23 cellular contexts compared by ENCODE assay signal in the genomic region with DNA sequence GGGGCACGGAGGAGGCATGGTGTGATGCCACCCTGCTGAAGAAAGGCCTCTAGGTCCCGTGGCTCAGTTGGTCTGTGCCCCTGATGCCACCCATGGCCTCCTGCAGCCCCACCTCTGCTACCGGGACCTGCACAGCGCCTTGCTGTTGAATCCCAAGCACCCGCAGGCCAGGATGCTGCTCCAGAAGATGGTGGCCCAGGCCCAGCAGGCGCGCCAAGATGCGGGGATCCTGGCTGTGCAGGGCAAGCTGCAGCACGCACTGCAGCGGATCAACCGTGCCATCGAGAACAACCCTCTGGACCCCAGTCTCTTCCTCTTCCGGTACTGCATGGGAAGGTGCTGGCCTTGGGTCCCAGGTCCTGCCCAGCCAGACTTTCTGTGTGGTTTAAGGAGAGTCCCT. TPM values are rescaled to one million over a fixed set of nuclear protein-coding genes. Genes with fewer than 3 reads are reported as not detected.
A peak's percentile ranks its signal among the peaks of the same experiment; 100 is the strongest.
DNase-seq lines count a peak whose midpoint lies in the region; ATAC-seq, FAIRE-seq and TF ChIP-seq lines count a peak whose summit lies in the region.
"Had no signal": no experiment of that assay in that cellular context is flagged by ENCODE, and none has a peak within 500 bp of the region (broad histone marks: within the 10 kb centered on the region; RNA-seq: fewer than 3 reads in every experiment).

No MANE protein-coding gene starts in this region.

- no peaks in the 10 kb centered on the region for H3K79me1 ChIP-seq in IMR-90 (ENCODE audit: low read depth in 1 of 2, low read length in 2 of 2)

- no peaks in the 10 kb centered on the region for H3K9me3 Mint-ChIP-seq in astrocyte (ENCODE audit: unreplicated experiment)
- H3K9me3 Mint-ChIP-seq: CD8-positive, alpha-beta T cell had no signal

- no peak overlapping the region for H4K8ac ChIP-seq in IMR-90 (ENCODE audit: low read depth in 2 of 2, low read length in 2 of 2)

- BruUV-seq in IMR-90 (replicated peaks; lab: Mats Ljungman, UMichigan) = no TSS peak

- no peak overlapping the region for H3K14ac ChIP-seq in IMR-90 (replicated peaks; ENCODE audit: low read depth, low read length)

- POLR2A ChIA-PET in IMR-90 (lab: Charles Lee; ENCODE audit: unreplicated experiment) = no interaction called here

- H3K4me1 Mint-ChIP-seq in astrocyte (ENCODE audit: low read depth, unreplicated experiment) = no peaks in the 10 kb centered on the region

- H3K9me3 ChIP-seq in IMR-90 (ENCODE audit: control insufficient read depth, insufficient read depth, low read length) = no peaks in the 10 kb centered on the region
- no peaks in the 10 kb centered on the region for H3K9me3 ChIP-seq in astrocyte (ENCODE audit: insufficient read depth, low read depth, low read length)
- no peaks in the 10 kb centered on the region for H3K9me3 ChIP-seq in keratinocyte (ENCODE audit: control insufficient read depth, low read depth, low read length)
- no peaks in the 10 kb centered on the region for H3K9me3 ChIP-seq in thyroid gland
- H3K9me3 ChIP-seq: A549, Caco-2 had no signal

- no peak overlapping the region for H3K4me3 Mint-ChIP-seq in astrocyte (ENCODE audit: unreplicated experiment)
- H3K4me3 Mint-ChIP-seq: CD8-positive, alpha-beta T cell had no signal

- H3K79me2 ChIP-seq in astrocyte (ENCODE audit: insufficient read depth, low read length) (no peaks in the 10 kb centered on the region), keratinocyte (ENCODE audit: control insufficient read depth, insufficient read depth, low read length) (no peaks in the 10 kb centered on the region)

- no peak overlapping the region for H3K27ac Mint-ChIP-seq in astrocyte (ENCODE audit: unreplicated experiment)
- H3K27ac Mint-ChIP-seq: CD8-positive, alpha-beta T cell had no signal

- no peak for FAIRE-seq in astrocyte (lab: Jason Lieb, UNC)
- peak; percentile 36 for FAIRE-seq in keratinocyte (lab: Jason Lieb, UNC)
- FAIRE-seq: A549, G401.6 had no signal

- no peak overlapping the region for H2BK20ac ChIP-seq in IMR-90 (ENCODE audit: low read depth, low read length)

- ATAC-seq in IMR-90 (ENCODE audit: low read depth) = no peak
- ATAC-seq in sciatic nerve = peak; percentile 4
- ATAC-seq: A549; CD8-positive, alpha-beta T cell had no signal

- 0 out of 2 replicates have a peak, but pooled peaks cover 1% of the 10 kb centered on the region for H3K4me1 ChIP-seq in IMR-90 (ENCODE audit: control insufficient read depth, insufficient read depth, low read length)
- peaks cover 21% of the 10 kb centered on the region for H3K4me1 ChIP-seq in astrocyte (ENCODE audit: insufficient read depth, low read length)
- peaks cover 14% of the 10 kb centered on the region for H3K4me1 ChIP-seq in keratinocyte (ENCODE audit: control insufficient read depth, extremely low read depth, insufficient read depth, low read length)
- peaks cover 15 to 19% of the 10 kb centered on the region in 2 donors for H3K4me1 ChIP-seq in thyroid gland
- H3K4me1 ChIP-seq: Caco-2 had no signal

- H3K23ac ChIP-seq in IMR-90 (ENCODE audit: low read depth, low read length) = no peak overlapping the region

- no peak overlapping the region for H3K56ac ChIP-seq in IMR-90 (ENCODE audit: extremely low read depth, insufficient read depth, low read length)

- H2AK5ac ChIP-seq in IMR-90 (ENCODE audit: low read depth, low read length) = no peak overlapping the region

- TF ChIP-seq CTCF in IMR-90 (conservative IDR thresholded peaks at IDR 0.05; ENCODE audit: low read depth, low read length) (no peak), astrocyte (IDR thresholded peaks at IDR 0.05; ENCODE audit: insufficient read depth, low read depth, low read length) (no peak), keratinocyte (optimal IDR thresholded peaks at IDR 0.05 in 1 of 3, IDR thresholded peaks at IDR 0.05 in 1 of 3, conservative IDR thresholded peaks at IDR 0.05 in 1 of 3; ENCODE audit: extremely low read depth in 1 of 3, insufficient read depth in 2 of 3, low read length in 3 of 3) (no peak), thyroid gland (IDR thresholded peaks at IDR 0.05) (no peak)

- peaks cover 4% of the 10 kb centered on the region; the same call in 1 of the 2 replicates for H3K27me3 ChIP-seq in IMR-90 (ENCODE audit: control insufficient read depth, insufficient read depth, low read length)
- H3K27me3 ChIP-seq in astrocyte (ENCODE audit: insufficient read depth, low read length) = no peaks in the 10 kb centered on the region
- H3K27me3 ChIP-seq in keratinocyte (ENCODE audit: control insufficient read depth, extremely low read depth, insufficient read depth, low read length) = no peaks in the 10 kb centered on the region
- H3K27me3 ChIP-seq in thyroid gland = no peaks in the 10 kb centered on the region

- H2BK15ac ChIP-seq in IMR-90 (ENCODE audit: low read depth, low read length) = no peak overlapping the region

- no peak overlapping the region for H4K5ac ChIP-seq in IMR-90 (ENCODE audit: low read depth, low read length)

- no peak overlapping the region for H2BK120ac ChIP-seq in IMR-90 (ENCODE audit: low read depth, low read length)

- peaks cover 9% of the 10 kb centered on the region for H3K27me3 Mint-ChIP-seq in astrocyte (ENCODE audit: low read depth, unreplicated experiment)

- intact Hi-C loops in IMR-90 (cut with micrococcal nuclease) (no loop called here), sciatic nerve (cut with DNase I) (no loop called here), thyroid gland (cut with DNase I) (no loop called here)

- no peak for DNase-seq in IMR-90
- DNase-seq in astrocyte (ENCODE audit: low read depth) = no peak
- no peak for DNase-seq in keratinocyte (ENCODE audit: low read depth, low spot score)
- no peak for DNase-seq in sciatic nerve (ENCODE audit: low spot score)
- no peak for DNase-seq in thyroid gland
- no peak for DNase-seq in RKO (ENCODE audit: low spot score)
- DNase-seq in SW480 (ENCODE audit: low spot score) = no peak
- DNase-seq: AML-193; Caco-2; CD8-positive, alpha-beta T cell; Karpas-422; NCI-H1105; NCI-H1436 treated with DMSO at 0.1 percent for 48 hours; NCI-H1930; NCI-H2107; NCI-H524; SIG-M5 had no signal

- no peak for TF ChIP-seq RAD21 in IMR-90 (IDR thresholded peaks at IDR 0.05; ENCODE audit: low read length)

- H3K4ac ChIP-seq in IMR-90 (ENCODE audit: low read depth, low read length) = no peak overlapping the region

- no peak overlapping the region for H3K18ac ChIP-seq in IMR-90 (ENCODE audit: low read depth, low read length)

- H2AFZ ChIP-seq in IMR-90 (replicated peaks; ENCODE audit: low read length, poor library complexity) = peak overlapping the region; percentile 39
- H2AFZ ChIP-seq in astrocyte (ENCODE audit: low read depth, low read length) = no peak overlapping the region
- no peak overlapping the region for H2AFZ ChIP-seq in keratinocyte (ENCODE audit: control insufficient read depth, low read length)

- H3K4me3 ChIP-seq in IMR-90 (ENCODE audit: insufficient read depth, low read depth, low read length) (no peak overlapping the region), astrocyte (ENCODE audit: insufficient read depth, low read depth, low read length) (no peak overlapping the region), keratinocyte (ENCODE audit: control insufficient read depth in 2 of 3, extremely low read depth in 1 of 3, insufficient read depth in 2 of 3, low read depth in 1 of 3, low read length in 3 of 3) (no peak overlapping the region), thyroid gland (replicated peaks in 1 of 3) (no peak overlapping the region)
- H3K4me3 ChIP-seq: A549, SK-N-MC had no signal

- CTCF ChIA-PET in IMR-90 (lab: Yijun Ruan, JAX) = interaction anchor here (2.6 kb wide), 1 partner anchor 12 kb away, joined by 8 read pairs; the partner anchor contains the start of gene TOR2A

- H3K9ac ChIP-seq in IMR-90 (ENCODE audit: low read depth, low read length) (no peak overlapping the region), astrocyte (ENCODE audit: low read length) (no peak overlapping the region), keratinocyte (ENCODE audit: control insufficient read depth, extremely low read depth, insufficient read depth, low read length) (no peak overlapping the region)

- no peaks in the 10 kb centered on the region for H3K36me3 ChIP-seq in IMR-90 (ENCODE audit: control insufficient read depth, insufficient read depth, low read length)
- H3K36me3 ChIP-seq in astrocyte (ENCODE audit: insufficient read depth, low read length) = no peaks in the 10 kb centered on the region
- H3K36me3 ChIP-seq in keratinocyte (ENCODE audit: control insufficient read depth in 2 of 2, extremely low read depth in 1 of 2, insufficient read depth in 2 of 2, low read length in 2 of 2) = no peaks in the 10 kb centered on the region
- H3K36me3 ChIP-seq in thyroid gland = no peaks in the 10 kb centered on the region

- WGBS in IMR-90 (ENCODE audit: extremely low coverage in 2 of 2, insufficient read length in 1 of 2), 2 experiments = no CpG with 5 or more reads among the region's 13 CpGs
- whole genome bisulfite sequencing in thyroid gland, 2 donors = 89 to 95% methylated on average over 7 to 13 of the region's 13 CpGs

- in situ Hi-C loops in IMR-90 (cut with MboI; ENCODE audit: low sequenced_read_pairs) = no loop called here

- H3K36me3 Mint-ChIP-seq in astrocyte (ENCODE audit: low read depth, unreplicated experiment) = no peaks in the 10 kb centered on the region

- peak overlapping the region; percentile 72 for H2AK9ac ChIP-seq in IMR-90 (replicated peaks; ENCODE audit: low read depth, low read length, poor library complexity)

- H3K9me1 ChIP-seq in IMR-90 (ENCODE audit: insufficient read depth, low read length) (no peaks in the 10 kb centered on the region; the same call in 1 of the 2 replicates), keratinocyte (ENCODE audit: control insufficient read depth, extremely low read depth, insufficient read depth, low read length) (no peaks in the 10 kb centered on the region)

- no peak overlapping the region for H4K91ac ChIP-seq in IMR-90 (ENCODE audit: insufficient read depth, low read depth, low read length)

- no peak overlapping the region for H3K4me2 ChIP-seq in IMR-90 (ENCODE audit: low read depth, low read length)
- H3K4me2 ChIP-seq in astrocyte (ENCODE audit: low read length) = peak overlapping the region; percentile 29
- peak overlapping the region; percentile 19 for H3K4me2 ChIP-seq in keratinocyte (ENCODE audit: control insufficient read depth, extremely low read depth, insufficient read depth, low read depth, low read length)

- no peak for TF ChIP-seq POLR2A in IMR-90 (IDR thresholded peaks at IDR 0.05; ENCODE audit: low read depth, low read length)
- no peak for TF ChIP-seq POLR2A in thyroid gland (IDR thresholded peaks at IDR 0.05)

- H3K27ac ChIP-seq in IMR-90 (ENCODE audit: insufficient read depth, low read length) (no peak overlapping the region), astrocyte (ENCODE audit: low read depth, low read length) (no peak overlapping the region), keratinocyte (ENCODE audit: control insufficient read depth, insufficient read depth, low read length) (no peak overlapping the region), thyroid gland (peak overlapping the region in 1 of 3 donors; percentile 59)
- H3K27ac ChIP-seq: C4-2B, SK-N-MC had no signal

- H4K20me1 ChIP-seq in IMR-90 (ENCODE audit: insufficient read depth, low read length) = no peaks in the 10 kb centered on the region
- peaks cover 3% of the 10 kb centered on the region for H4K20me1 ChIP-seq in astrocyte (ENCODE audit: insufficient read depth, low read length)
- H4K20me1 ChIP-seq in keratinocyte (ENCODE audit: control insufficient read depth, extremely low read depth, insufficient read depth, low read length) = no peaks in the 10 kb centered on the region

- no peak overlapping the region for H2BK5ac ChIP-seq in IMR-90 (ENCODE audit: low read depth, low read length, poor library complexity, severe bottlenecking)

- dilution Hi-C loops in IMR-90 (cut with HindIII; ENCODE audit: low sequenced_read_pairs, unreplicated experiment) (no loop called here), keratinocyte (cut with MboI; ENCODE audit: extremely low pct_ligation_motif_present, low sequenced_read_pairs) (no loop called here)

RNA-seq across cellular contexts. Expression of gene TTC16, which starts 7.1 kb away (rescaled TPM):
- total RNA-seq in IMR-90 (2012; rRNA removed) = not detected in 2 replicates
- 0.02 and 0.03 TPM in 2 replicates for polyA plus RNA-seq in IMR-90 (2012; rRNA removed)
- 0.03 TPM in 1 of 2 replicates, not detected in the other for polyA plus RNA-seq in IMR-90 (2012; cell fraction: cytosol; rRNA removed)
- polyA plus RNA-seq in IMR-90 (2012; cell fraction: nucleus; rRNA removed; ENCODE audit: low replicate concordance) = 0.08 and 0.11 TPM in 2 replicates
- total RNA-seq in astrocyte = not detected in 2 replicates
- polyA plus RNA-seq in keratinocyte = 0.03 to 0.05 TPM in 2 of 3 replicates, not detected in the other
- not detected for polyA plus RNA-seq in keratinocyte (2011; ENCODE audit: low read depth)
- polyA plus RNA-seq in keratinocyte (2011; cell fraction: cytosol; rRNA removed) = 0.01 TPM in 1 of 2 replicates, not detected in the other
- 0.08 TPM in 1 of 2 replicates, not detected in the other for polyA plus RNA-seq in keratinocyte (2011; cell fraction: nucleus; rRNA removed)
- not detected in 2 replicates for polyA plus RNA-seq in keratinocyte (2012; ENCODE audit: low replicate concordance)
- 0.10 TPM in 1 of 3 replicates, not detected in the others for polyA minus RNA-seq in keratinocyte
- not detected for polyA minus RNA-seq in keratinocyte (2011; cell fraction: cytosol; rRNA and poly(A)+ RNA removed)
- not detected in 2 replicates for polyA minus RNA-seq in keratinocyte (2011; cell fraction: nucleus; rRNA and poly(A)+ RNA removed)
- total RNA-seq in sciatic nerve = 0.13 TPM
- total RNA-seq in thyroid gland = under 1 TPM in 3 of 4 donors, not detected in 1; 0.40 to 0.45 (median 0.44) TPM
- total RNA-seq: Caco-2, H4, HT-29 had no signal
- polyA plus RNA-seq: A549 had no signal

RNA-seq across cellular contexts. Expression of gene PTRH1, which starts 7.5 kb away (rescaled TPM):
- 5.4 and 8.3 TPM in 2 replicates for total RNA-seq in IMR-90 (2012; rRNA removed)
- polyA plus RNA-seq in IMR-90 (2012; rRNA removed) = 14.8 and 16.3 TPM in 2 replicates
- polyA plus RNA-seq in IMR-90 (2012; cell fraction: cytosol; rRNA removed) = 34.6 and 35.1 TPM in 2 replicates
- polyA plus RNA-seq in IMR-90 (2012; cell fraction: nucleus; rRNA removed; ENCODE audit: low replicate concordance) = 8.9 and 24.0 TPM in 2 replicates
- 9.9 and 13.5 TPM in 2 replicates for total RNA-seq in astrocyte
- 14.3 to 25.2 TPM (median 14.9 TPM) in 3 replicates for polyA plus RNA-seq in keratinocyte
- 3.9 TPM for polyA plus RNA-seq in keratinocyte (2011; ENCODE audit: low read depth)
- 9.3 and 30.8 TPM in 2 replicates for polyA plus RNA-seq in keratinocyte (2011; cell fraction: cytosol; rRNA removed)
- 12.4 and 20.2 TPM in 2 replicates for polyA plus RNA-seq in keratinocyte (2011; cell fraction: nucleus; rRNA removed)
- 12.5 and 37.5 TPM in 2 replicates for polyA plus RNA-seq in keratinocyte (2012; ENCODE audit: low replicate concordance)
- 4.8 to 10.2 TPM (median 5.9 TPM) in 3 replicates for polyA minus RNA-seq in keratinocyte
- polyA minus RNA-seq in keratinocyte (2011; cell fraction: cytosol; rRNA and poly(A)+ RNA removed) = 35.7 TPM
- 10.2 and 10.8 TPM in 2 replicates for polyA minus RNA-seq in keratinocyte (2011; cell fraction: nucleus; rRNA and poly(A)+ RNA removed)
- total RNA-seq in sciatic nerve = 10.3 TPM
- 10 to 100 TPM; 24.1 to 64.3 (median 43.4) TPM for total RNA-seq in thyroid gland

RNA-seq across cellular contexts. Expression of gene TOR2A, which starts 12.1 kb away (rescaled TPM):
- total RNA-seq in IMR-90 (2012; rRNA removed) (0.90 and 1.1 TPM in 2 replicates), astrocyte (7.5 and 8.5 TPM in 2 replicates), sciatic nerve (6.8 TPM), thyroid gland (10 to 100 TPM in 3 of 4 donors, 1 to 10 TPM in 1; 8.9 to 23.1 (median 14.2) TPM)
- polyA plus RNA-seq in IMR-90 (2012; rRNA removed) (12.5 and 12.9 TPM in 2 replicates), keratinocyte (2.3 to 5.9 TPM (median 4.1 TPM) in 3 replicates)
- 10.1 and 16.2 TPM in 2 replicates for polyA plus RNA-seq in IMR-90 (2012; cell fraction: cytosol; rRNA removed)
- polyA plus RNA-seq in IMR-90 (2012; cell fraction: nucleus; rRNA removed; ENCODE audit: low replicate concordance) = 10.8 and 25.9 TPM in 2 replicates
- polyA plus RNA-seq in keratinocyte (2011; ENCODE audit: low read depth) = 4.1 TPM
- polyA plus RNA-seq in keratinocyte (2011; cell fraction: cytosol; rRNA removed) = 3.7 and 6.1 TPM in 2 replicates
- polyA plus RNA-seq in keratinocyte (2011; cell fraction: nucleus; rRNA removed) = 9.9 and 12.0 TPM in 2 replicates
- 7.8 and 8.8 TPM in 2 replicates for polyA plus RNA-seq in keratinocyte (2012; ENCODE audit: low replicate concordance)
- 1.7 to 7.1 TPM (median 2.6 TPM) in 3 replicates for polyA minus RNA-seq in keratinocyte
- 9.2 TPM for polyA minus RNA-seq in keratinocyte (2011; cell fraction: cytosol; rRNA and poly(A)+ RNA removed)
- 2.8 and 5.9 TPM in 2 replicates for polyA minus RNA-seq in keratinocyte (2011; cell fraction: nucleus; rRNA and poly(A)+ RNA removed)

RNA-seq across cellular contexts. Expression of gene CFAP157, which starts 16.2 kb away (rescaled TPM):
- total RNA-seq in IMR-90 (2012; rRNA removed) (not detected in 2 replicates), astrocyte (0.09 TPM in 1 of 2 replicates, not detected in the other), sciatic nerve (0.80 TPM), thyroid gland (1 to 10 TPM in 1 of 4 donors, under 1 TPM in 1, not detected in 2; 0.22 to 3.0 TPM)
- polyA plus RNA-seq in IMR-90 (2012; rRNA removed) (0.04 TPM in 1 of 2 replicates, not detected in the other), keratinocyte (0.03 TPM in 1 of 3 replicates, not detected in the others)
- polyA plus RNA-seq in IMR-90 (2012; cell fraction: cytosol; rRNA removed) = not detected in 2 replicates
- 0.34 and 0.41 TPM in 2 replicates for polyA plus RNA-seq in IMR-90 (2012; cell fraction: nucleus; rRNA removed; ENCODE audit: low replicate concordance)
- polyA plus RNA-seq in keratinocyte (2011; ENCODE audit: low read depth) = not detected
- not detected in 2 replicates for polyA plus RNA-seq in keratinocyte (2011; cell fraction: cytosol; rRNA removed)
- 0.05 and 0.15 TPM in 2 replicates for polyA plus RNA-seq in keratinocyte (2011; cell fraction: nucleus; rRNA removed)
- 0.95 and 1.7 TPM in 2 replicates for polyA plus RNA-seq in keratinocyte (2012; ENCODE audit: low replicate concordance)
- 0.52 TPM in 1 of 3 replicates, not detected in the others for polyA minus RNA-seq in keratinocyte
- polyA minus RNA-seq in keratinocyte (2011; cell fraction: cytosol; rRNA and poly(A)+ RNA removed) = not detected
- not detected in 2 replicates for polyA minus RNA-seq in keratinocyte (2011; cell fraction: nucleus; rRNA and poly(A)+ RNA removed)
- total RNA-seq: Caco-2, H4 had no signal

RNA-seq across cellular contexts. Expression of gene SH2D3C, which starts 55.5 kb away (rescaled TPM):
- total RNA-seq in IMR-90 (2012; rRNA removed) (under 0.01 and 0.28 TPM in 2 replicates), astrocyte (4.6 and 5.8 TPM in 2 replicates), sciatic nerve (22.6 TPM), thyroid gland (10 to 100 TPM; 10.0 to 24.9 (median 18.2) TPM)
- polyA plus RNA-seq in IMR-90 (2012; rRNA removed) (0.22 and 0.24 TPM in 2 replicates), keratinocyte (0.12 to 0.21 TPM in 2 of 3 replicates, not detected in the other)
- 0.06 and 0.38 TPM in 2 replicates for polyA plus RNA-seq in IMR-90 (2012; cell fraction: cytosol; rRNA removed)
- 0.05 and 0.29 TPM in 2 replicates for polyA plus RNA-seq in IMR-90 (2012; cell fraction: nucleus; rRNA removed; ENCODE audit: low replicate concordance)
- polyA plus RNA-seq in keratinocyte (2011; ENCODE audit: low read depth) = not detected
- 0.07 and 0.13 TPM in 2 replicates for polyA plus RNA-seq in keratinocyte (2011; cell fraction: cytosol; rRNA removed)
- polyA plus RNA-seq in keratinocyte (2011; cell fraction: nucleus; rRNA removed) = 0.06 and 0.27 TPM in 2 replicates
- polyA plus RNA-seq in keratinocyte (2012; ENCODE audit: low replicate concordance) = 0.13 and 0.18 TPM in 2 replicates
- 0.16 TPM in 1 of 3 replicates, not detected in the others for polyA minus RNA-seq in keratinocyte
- polyA minus RNA-seq in keratinocyte (2011; cell fraction: cytosol; rRNA and poly(A)+ RNA removed) = not detected
- not detected in 2 replicates for polyA minus RNA-seq in keratinocyte (2011; cell fraction: nucleus; rRNA and poly(A)+ RNA removed)
- total RNA-seq: HT-29 had no signal
